Comparison of ENCODE assay signal across 2 cellular contexts in the genomic region with DNA sequence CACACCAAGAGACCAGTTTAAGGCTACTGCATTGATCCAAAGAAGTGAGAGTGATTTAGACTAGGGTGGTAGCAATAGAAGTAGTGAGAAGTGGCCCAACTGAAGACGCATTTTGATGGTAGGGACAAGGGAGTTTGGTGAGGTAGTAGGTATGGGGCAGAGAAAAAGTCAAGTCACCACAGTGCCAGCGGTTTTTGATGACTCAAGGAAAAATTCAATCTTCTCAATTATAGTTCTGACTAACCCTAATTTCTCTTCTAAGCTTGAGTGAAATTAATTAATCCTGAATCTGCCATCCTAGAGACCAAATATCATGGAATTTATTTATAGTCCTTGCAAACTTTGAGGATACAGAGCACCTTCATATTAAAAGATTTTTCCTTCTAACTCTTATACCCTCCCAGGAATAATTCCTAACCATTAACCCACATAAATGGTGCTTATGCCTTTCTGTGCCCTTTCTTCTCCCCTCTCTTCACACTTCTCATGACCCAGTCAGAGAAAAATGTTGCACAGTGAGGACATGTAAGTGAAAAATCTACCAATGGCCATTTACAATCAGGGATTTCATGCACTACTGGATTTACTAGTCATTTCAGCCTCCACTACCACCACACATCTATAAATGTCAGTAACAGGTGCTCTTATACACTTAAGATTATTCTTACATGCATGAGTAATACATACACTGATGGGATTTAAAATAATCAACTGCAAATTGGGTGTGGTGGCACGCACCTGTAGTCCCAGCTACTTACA.
TF ChIP-seq lines count a peak whose summit lies in the region.

No MANE protein-coding gene starts in this region.

TF ChIP-seq in HepG2, 621 proteins besides CTCF, POLR2A, EP300 and RAD21:
- TF ChIP-seq ZNF564 (CRISPR knock-in tag; IDR thresholded peaks at IDR 0.05) (no peak), MAFF (IDR thresholded peaks at IDR 0.05; ENCODE audit: low read depth, low read length) (peak; percentile 76), SMAD9 (CRISPR knock-in tag; IDR thresholded peaks at IDR 0.05) (no peak), MAFK (conservative IDR thresholded peaks at IDR 0.05 in 1 of 2, IDR thresholded peaks at IDR 0.05 in 1 of 2; ENCODE audit: low read length in 2 of 2) (peak; percentile 59 to 87)

TF ChIP-seq in H1, 55 proteins besides CTCF, POLR2A, EP300 and RAD21:
- TF ChIP-seq FOSL1 (IDR thresholded peaks at IDR 0.05; ENCODE audit: insufficient read depth, low read depth, low read length): no peak
- TF ChIP-seq NRF1 (IDR thresholded peaks at IDR 0.05; ENCODE audit: low read depth, low read length): no peak
- TF ChIP-seq SP1 (IDR thresholded peaks at IDR 0.05; ENCODE audit: low read depth, low read length): no peak
- TF ChIP-seq MAFK (IDR thresholded peaks at IDR 0.05; ENCODE audit: low read depth, low read length): peak; percentile 3; the same call in 1 of the 2 replicates
- TF ChIP-seq RFX5 (IDR thresholded peaks at IDR 0.05; ENCODE audit: borderline replicate concordance, low read depth, low read length): no peak
